ENCODE assay signal across 25 cellular contexts in genomic region chr12:53467880-53468279, GRCh38. TPM values are rescaled to one million over a fixed set of nuclear protein-coding genes. Genes with fewer than 3 reads are reported as not detected.
DNase-seq lines count a peak whose midpoint lies in the region; ATAC-seq and TF ChIP-seq lines count a peak whose summit lies in the region.
"Had no signal": no experiment of that assay in that cellular context is flagged by ENCODE, and none has a peak within 500 bp of the region (broad histone marks: within the 10 kb centered on the region; RNA-seq: fewer than 3 reads in every experiment).

No MANE protein-coding gene starts in this region.

- peaks cover 90% of the 10 kb centered on the region for H3K36me3 Mint-ChIP-seq in endodermal cell (ENCODE audit: low read depth)

- intact Hi-C loops in left ventricle myocardium inferior (cut with micrococcal nuclease) = no loop called here
- intact Hi-C loops in left ventricle myocardium superior (cut with micrococcal nuclease) = no loop called here
- intact Hi-C loops in PC-9 (cut with micrococcal nuclease; ENCODE audit: unreplicated experiment) = no loop called here

- no peak overlapping the region for H3K4me3 ChIP-seq in left ventricle myocardium inferior
- no peak overlapping the region for H3K4me3 ChIP-seq in PC-9
- no peak overlapping the region for H3K4me3 ChIP-seq in endodermal cell (ENCODE audit: low read length)
- no peak overlapping the region for H3K4me3 ChIP-seq in HAP-1

- peak overlapping the region; percentile 35 for H3K27ac Mint-ChIP-seq in endodermal cell

- peaks cover 90% of the 10 kb centered on the region for H4K20me1 ChIP-seq in PC-9 (ENCODE audit: insufficient read depth)

- POLR2A ChIA-PET in PC-9 (lab: Charles Lee; ENCODE audit: unreplicated experiment) = interaction anchor here (0.6 kb wide), 1 partner anchor 85 kb away, joined by 4 read pairs; no protein-coding TSS in a partner anchor

- no peak overlapping the region for H3K4me2 ChIP-seq in PC-9

- H3K27me3 ChIP-seq in left ventricle myocardium inferior (ENCODE audit: low read depth) = no peaks in the 10 kb centered on the region
- no peaks in the 10 kb centered on the region for H3K27me3 ChIP-seq in PC-9 (ENCODE audit: insufficient read depth, low read depth)
- no peaks in the 10 kb centered on the region for H3K27me3 ChIP-seq in endodermal cell (ENCODE audit: control insufficient read depth, insufficient read depth, low read length, poor library complexity, severe bottlenecking)
- no peaks in the 10 kb centered on the region for H3K27me3 ChIP-seq in HAP-1 (ENCODE audit: low read depth)
- H3K27me3 ChIP-seq: neutrophil had no signal

- H3K27me3 Mint-ChIP-seq in endodermal cell (ENCODE audit: insufficient read depth) = no peaks in the 10 kb centered on the region

- 97 to 100% methylated on average over 2 of the region's 2 CpGs for WGBS in endodermal cell (ENCODE audit: insufficient coverage in 1 of 2, insufficient read length in 1 of 2), 2 experiments

- DNase-seq in left ventricle myocardium inferior (no peak), left ventricle myocardium superior (no peak), PC-9 (no peak), endodermal cell (no peak), HuH-7 (ENCODE audit: low spot score) (no peak), HAP-1 (ENCODE audit: low spot score in 2 of 2) (no peak)
- DNase-seq: activated CD4-positive, alpha-beta T cell treated with anti-CD3 and anti-CD28 coated beads, Interleukin-2, amount 50 U/mL, for 48 hours; activated gamma-delta T cell; anterior cingulate cortex; C1 segment of cervical spinal cord; kidney glomerular epithelial cell; NCI-H2081; NCI-H226; NCI-H774; Right ventricle myocardium superior; substantia nigra; T-helper 9 cell had no signal

- peaks cover 88% of the 10 kb centered on the region for H3F3A ChIP-seq in PC-9 (ENCODE audit: insufficient read depth, low read depth)

- no peaks in the 10 kb centered on the region for H3K9me3 Mint-ChIP-seq in endodermal cell

- H3K79me2 ChIP-seq in PC-9 (ENCODE audit: low read depth) = peaks cover 47% of the 10 kb centered on the region; the same call in 1 of the 2 replicates

- H3K4me3 Mint-ChIP-seq in endodermal cell = no peak overlapping the region

- in situ Hi-C loops in HAP-1 (cut with MboI; ENCODE audit: low sequenced_read_pairs) = no loop called here

- H2AFZ ChIP-seq in PC-9 = no peak overlapping the region

- H3K9me3 ChIP-seq in left ventricle myocardium inferior (replicated peaks) (no peaks in the 10 kb centered on the region), PC-9 (ENCODE audit: insufficient read depth, low read depth) (no peaks in the 10 kb centered on the region), endodermal cell (ENCODE audit: control insufficient read depth, low read length) (no peaks in the 10 kb centered on the region), HAP-1 (no peaks in the 10 kb centered on the region)
- H3K9me3 ChIP-seq: neutrophil had no signal

- H3K36me3 ChIP-seq in left ventricle myocardium inferior (peaks cover 100% of the 10 kb centered on the region), PC-9 (ENCODE audit: low read depth) (peaks cover 75% of the 10 kb centered on the region), endodermal cell (ENCODE audit: control insufficient read depth, insufficient read depth, low read length) (peaks cover 96% of the 10 kb centered on the region), HAP-1 (replicated peaks) (peaks cover 98% of the 10 kb centered on the region)

- CTCF ChIA-PET in PC-9 (lab: Charles Lee) = interaction anchor here (0.6 kb wide), 1 partner anchor 23 kb away, joined by 7 read pairs; no protein-coding TSS in a partner anchor

- H3K27ac ChIP-seq in left ventricle myocardium inferior (replicated peaks) (peak overlapping the region; percentile 69), PC-9 (no peak overlapping the region), endodermal cell (ENCODE audit: low read depth, low read length) (no peak overlapping the region)
- H3K27ac ChIP-seq: HL-60, neutrophil had no signal

- BruUV-seq in PC-9 (replicated peaks; lab: Mats Ljungman, UMichigan) = TSS peak; percentile 4

- H3K4me1 Mint-ChIP-seq in endodermal cell = peaks cover 62% of the 10 kb centered on the region

- TF ChIP-seq CTCF in left ventricle myocardium inferior (IDR thresholded peaks at IDR 0.05; ENCODE audit: borderline replicate concordance) (no peak), PC-9 (conservative IDR thresholded peaks at IDR 0.05) (no peak), endodermal cell (conservative IDR thresholded peaks at IDR 0.05) (no peak)

- H3K4me1 ChIP-seq in left ventricle myocardium inferior (peaks cover 98% of the 10 kb centered on the region), PC-9 (replicated peaks; ENCODE audit: insufficient read depth) (no peaks in the 10 kb centered on the region), endodermal cell (ENCODE audit: control insufficient read depth, insufficient read depth, low read length) (peaks cover 18% of the 10 kb centered on the region), HAP-1 (no peaks in the 10 kb centered on the region)

- H3K9ac ChIP-seq in endodermal cell (ENCODE audit: extremely low read depth, low read length, poor library complexity, severe bottlenecking) = no peak overlapping the region

- no peaks in the 10 kb centered on the region for H3K9me2 ChIP-seq in PC-9 (ENCODE audit: insufficient read depth)

- ATAC-seq in left ventricle myocardium superior (no peak), GM18909 (IDR thresholded peaks at IDR 0.05; ENCODE audit: poor library complexity, unreplicated experiment) (no peak)

RNA-seq across cellular contexts. Expression of gene PCBP2, which starts 16.0 kb away (rescaled TPM):
- total RNA-seq in left ventricle myocardium inferior (530 TPM), left ventricle myocardium superior (557 TPM), PC-9 (2021) (668 and 833 TPM in 2 replicates), endodermal cell (1,000 to 10,000 TPM; 1,281 to 1,338 TPM)
- 1,028 TPM for polyA plus RNA-seq in endodermal cell (2013, experiment 1 of 2)
- polyA plus RNA-seq in endodermal cell (2013, experiment 2 of 2) = 890 TPM

RNA-seq across cellular contexts. Expression of gene PRR13, which starts 26.3 kb away (rescaled TPM):
- 53.1 TPM for total RNA-seq in left ventricle myocardium inferior
- 56.1 TPM for total RNA-seq in left ventricle myocardium superior
- total RNA-seq in PC-9 (2021) = 138 and 203 TPM in 2 replicates
- total RNA-seq in endodermal cell = 100 to 1,000 TPM; 184 to 209 TPM
- polyA plus RNA-seq in endodermal cell (2013, experiment 1 of 2) = 101 TPM
- 95.7 TPM for polyA plus RNA-seq in endodermal cell (2013, experiment 2 of 2)

RNA-seq across cellular contexts. Expression of gene MAP3K12, which starts 31.4 kb away (rescaled TPM):
- total RNA-seq in left ventricle myocardium inferior (4.8 TPM), left ventricle myocardium superior (4.2 TPM), PC-9 (2021) (14.7 and 18.3 TPM in 2 replicates), endodermal cell (1 to 10 TPM; 5.5 to 8.1 TPM)
- 27.5 TPM for polyA plus RNA-seq in endodermal cell (2013, experiment 1 of 2)
- polyA plus RNA-seq in endodermal cell (2013, experiment 2 of 2) = 21.6 TPM

RNA-seq across cellular contexts. Expression of gene TARBP2, which starts 33.2 kb away (rescaled TPM):
- 12.9 TPM for total RNA-seq in left ventricle myocardium inferior
- 10.1 TPM for total RNA-seq in left ventricle myocardium superior
- 47.8 and 53.3 TPM in 2 replicates for total RNA-seq in PC-9 (2021)
- total RNA-seq in endodermal cell = 10 to 100 TPM; 48.4 to 60.3 TPM
- 60.9 TPM for polyA plus RNA-seq in endodermal cell (2013, experiment 1 of 2)
- 51.7 TPM for polyA plus RNA-seq in endodermal cell (2013, experiment 2 of 2)

RNA-seq across cellular contexts. Expression of gene NPFF, which starts 39.4 kb away (rescaled TPM):
- total RNA-seq in left ventricle myocardium inferior (not detected), left ventricle myocardium superior (not detected), PC-9 (2021) (not detected in 2 replicates), endodermal cell (not detected)
- 0.85 TPM for polyA plus RNA-seq in endodermal cell (2013, experiment 1 of 2)
- not detected for polyA plus RNA-seq in endodermal cell (2013, experiment 2 of 2)
- total RNA-seq: cardiac septum, dermis microvascular lymphatic vessel endothelial cell, pulmonary artery endothelial cell, Right ventricle myocardium superior, ureter had no signal
- polyA plus RNA-seq: AG04450 had no signal
